Comparison of ENCODE assay signal across 1 cellular context in genomic region chr4:176043838-176044588, GRCh38.
TF ChIP-seq lines count a peak whose summit lies in the region.

No MANE protein-coding gene starts in this region.

TF ChIP-seq in SK-N-SH, 30 proteins besides CTCF, POLR2A, EP300 and RAD21 (continued from another document):
- TF ChIP-seq REST (IDR thresholded peaks at IDR 0.05; ENCODE audit: low read depth, low read length) (no peak), TEAD4 (IDR thresholded peaks at IDR 0.05; ENCODE audit: borderline replicate concordance, insufficient read depth) (no peak), POLR2AphosphoS5 (IDR thresholded peaks at IDR 0.05; ENCODE audit: low read depth, low read length) (no peak), TAF1 (IDR thresholded peaks at IDR 0.05; ENCODE audit: borderline replicate concordance, low read depth, low read length) (no peak)
